ENCODE assay signal across 8 cellular contexts in genomic region chr12:39620664-39621658, GRCh38. TPM values are rescaled to one million over a fixed set of nuclear protein-coding genes. Genes with fewer than 3 reads are reported as not detected.
DNase-seq lines count a peak whose midpoint lies in the region; ATAC-seq and TF ChIP-seq lines count a peak whose summit lies in the region.

No MANE protein-coding gene starts in this region.

- peaks cover 15% of the 10 kb centered on the region for H3K36me3 Mint-ChIP-seq in T-helper 2 cell treated with Interferon-gamma antibody and Interleukin-4, amounts not matched to agents 5 μg/mL and 100 μg/mL, for 36 hours (ENCODE audit: low read depth)

- no peaks in the 10 kb centered on the region for H3K27me3 Mint-ChIP-seq in T-helper 2 cell treated with Interferon-gamma antibody and Interleukin-4, amounts not matched to agents 5 μg/mL and 100 μg/mL, for 36 hours (ENCODE audit: low read depth)

- no peak overlapping the region for H3K27ac ChIP-seq in ectodermal cell (ENCODE audit: insufficient read depth, low read depth, low read length, poor library complexity, severe bottlenecking)
- no peak overlapping the region for H3K27ac ChIP-seq in osteoblast (ENCODE audit: low read depth, low read length)

- H3K4me1 ChIP-seq in ectodermal cell (ENCODE audit: control insufficient read depth, insufficient read depth, low read length) (no peaks in the 10 kb centered on the region), osteoblast (ENCODE audit: insufficient read depth, low read length) (peaks cover 10% of the 10 kb centered on the region)

- H3K36me3 ChIP-seq in ectodermal cell (ENCODE audit: control insufficient read depth, insufficient read depth, low read length) (no peaks in the 10 kb centered on the region), osteoblast (ENCODE audit: insufficient read depth, low read length) (no peaks in the 10 kb centered on the region)

- peak overlapping the region; percentile 84 for H3K4me2 ChIP-seq in osteoblast (ENCODE audit: insufficient read depth, low read length)

- no peaks in the 10 kb centered on the region for H4K20me1 ChIP-seq in osteoblast (ENCODE audit: insufficient read depth, low read length)

- H3K4me3 Mint-ChIP-seq in T-helper 2 cell treated with Interferon-gamma antibody and Interleukin-4, amounts not matched to agents 5 μg/mL and 100 μg/mL, for 36 hours, result no peak overlapping the region

- H3K9me3 Mint-ChIP-seq in T-helper 2 cell treated with Interferon-gamma antibody and Interleukin-4, amounts not matched to agents 5 μg/mL and 100 μg/mL, for 36 hours, result no peaks in the 10 kb centered on the region

- no peaks in the 10 kb centered on the region for H3K79me2 ChIP-seq in osteoblast (ENCODE audit: insufficient read depth, low read length)

- no peaks in the 10 kb centered on the region for H3K9me3 ChIP-seq in ectodermal cell (ENCODE audit: control insufficient read depth, low read length)
- no peaks in the 10 kb centered on the region for H3K9me3 ChIP-seq in osteoblast (ENCODE audit: low read depth, low read length)

- H3K4me1 Mint-ChIP-seq in T-helper 2 cell treated with Interferon-gamma antibody and Interleukin-4, amounts not matched to agents 5 μg/mL and 100 μg/mL, for 36 hours (ENCODE audit: low read depth), result peaks cover 30% of the 10 kb centered on the region

- peak overlapping the region; percentile 99 for H2AFZ ChIP-seq in osteoblast (ENCODE audit: low read length)

- 92 to 96% methylated on average over 9 to 11 of the region's 11 CpGs for WGBS in ectodermal cell, 2 experiments

- H3K4me3 ChIP-seq in ectodermal cell (ENCODE audit: insufficient read depth, low read depth, low read length) (peak overlapping the region; percentile 44), osteoblast (ENCODE audit: insufficient read depth, low read length) (peak overlapping the region; percentile 80)

- no peak overlapping the region for H3K27ac Mint-ChIP-seq in T-helper 2 cell treated with Interferon-gamma antibody and Interleukin-4, amounts not matched to agents 5 μg/mL and 100 μg/mL, for 36 hours

- ATAC-seq in GM18520 (IDR thresholded peaks at IDR 0.05; ENCODE audit: unreplicated experiment) (peak; percentile 30), HG02852 (IDR thresholded peaks at IDR 0.05; ENCODE audit: unreplicated experiment) (peak; percentile 47)

- H3K27me3 ChIP-seq in ectodermal cell (ENCODE audit: control insufficient read depth, insufficient read depth, low read length, poor library complexity, severe bottlenecking) (peaks cover 8% of the 10 kb centered on the region), osteoblast (ENCODE audit: insufficient read depth, low read length) (no peaks in the 10 kb centered on the region)

- TF ChIP-seq CTCF in osteoblast (IDR thresholded peaks at IDR 0.05; ENCODE audit: extremely low read depth, low read depth, low read length), result no peak

- DNase-seq in T-helper 2 cell treated with Interferon-gamma antibody and Interleukin-4, amounts not matched to agents 5 μg/mL and 100 μg/mL, for 36 hours (ENCODE audit: low spot score), result peak; percentile 70
- DNase-seq in osteoblast (ENCODE audit: insufficient read length, low spot score, missing footprints) (no peak), D341Med (ENCODE audit: low spot score) (no peak), amniotic stem cell (lab: John Stamatoyannopoulos, UW) (no peak), inferior parietal cortex (ENCODE audit: extremely low spot score) (no peak)

RNA-seq across cellular contexts. Expression of gene ABCD2, which starts 1.4 kb away (rescaled TPM):
- 0.15 TPM for polyA plus RNA-seq in ectodermal cell (2013, experiment 1 of 4)
- polyA plus RNA-seq in ectodermal cell (2013, experiment 2 of 4), result 0.11 TPM
- 0.16 TPM for polyA plus RNA-seq in ectodermal cell (2013, experiment 3 of 4)
- 0.08 TPM for polyA plus RNA-seq in ectodermal cell (2013, experiment 4 of 4)
- under 0.01 TPM in 2 replicates for total RNA-seq in osteoblast
